Comparison of ENCODE assay signal across 34 cellular contexts in genomic region chr11:38176812-38177322, GRCh38.
"Had no signal": no experiment of that assay in that cellular context is flagged by ENCODE, and none has a peak within 500 bp of the region (broad histone marks: within the 10 kb centered on the region; RNA-seq: fewer than 3 reads in every experiment).

No MANE protein-coding gene starts in this region.

- H3K4me3 ChIP-seq: ascending aorta, cardiac muscle cell had no signal

- H3K4me3 Mint-ChIP-seq: activated B cell treated with CpG ODN at 0.5 μM for 24 hours; activated CD4-positive, alpha-beta memory T cell treated with anti-CD3 and anti-CD28 coated beads for 36 hours; activated CD4-positive, alpha-beta T cell treated with anti-CD3 and anti-CD28 coated beads, Interleukin-2, amount 10 ng/mL, durations not matched to agents 24 days and 14 days; activated CD8-positive, alpha-beta T cell treated with anti-CD3 and anti-CD28 coated beads for 36 hours; activated naive CD4-positive, alpha-beta T cell treated with anti-CD3 and anti-CD28 coated beads, Interleukin-2, amount 10 ng/mL, durations not matched to agents 7 days and 5 days; activated naive CD4-positive, alpha-beta T cell treated with anti-CD3 and anti-CD28 coated beads, Interleukin-2, amount 50 U/mL, for 24 hours; activated naive CD8-positive, alpha-beta T cell; activated naive CD8-positive, alpha-beta T cell treated with anti-CD3 and anti-CD28 coated beads, Interleukin-2, amount 10 ng/mL, durations not matched to agents 7 days and 5 days; activated naive CD8-positive, alpha-beta T cell treated with anti-CD3 and anti-CD28 coated beads, Interleukin-2, amount 50 U/mL, for 24 hours; activated T-cell treated with anti-CD3 and anti-CD28 coated beads, Interleukin-2, amount 50 U/mL, for 24 hours; brain; central memory CD8-positive, alpha-beta T cell; T-helper 1 cell treated with Interleukin-12 subunit alpha and Interleukin-12 subunit beta and Interleukin-4 antibody, amounts not matched to agents 30 μg/mL and 1 μg/mL, for 36 hours; T-helper 2 cell treated with Interferon-gamma antibody and Interleukin-4, amounts not matched to agents 5 μg/mL and 100 μg/mL, for 36 hours had no signal

- DNase-seq: activated B cell treated with CpG ODN at 0.5 μM for 24 hours; activated CD4-positive, alpha-beta memory T cell treated with anti-CD3 and anti-CD28 coated beads for 36 hours; activated CD4-positive, alpha-beta T cell treated with anti-CD3 and anti-CD28 coated beads for 4 hours; activated CD4-positive, alpha-beta T cell treated with anti-CD3 and anti-CD28 coated beads, Interleukin-2, amount 10 ng/mL, durations not matched to agents 24 days and 14 days; activated CD4-positive, alpha-beta T cell treated with anti-CD3 and anti-CD28 coated beads, Interleukin-2, amount 50 U/mL, for 1 hour; activated CD4-positive, alpha-beta T cell treated with anti-CD3 and anti-CD28 coated beads, Interleukin-2, amount 50 U/mL, for 4 hours; activated CD4-positive, CD25-positive, alpha-beta regulatory T cell treated with anti-CD3 and anti-CD28 coated beads, Interleukin-2, amount 50 U/mL, for 72 hours; activated CD8-positive, alpha-beta memory T cell treated with anti-CD3 and anti-CD28 coated beads, Interleukin-2, amount 50 U/mL, for 4 hours; activated CD8-positive, alpha-beta T cell treated with anti-CD3 and anti-CD28 coated beads for 36 hours; activated effector memory CD4-positive, alpha-beta T cell treated with Interleukin-2 at 50 U/mL for 16 hours; activated gamma-delta T cell; activated naive CD4-positive, alpha-beta T cell treated with anti-CD3 and anti-CD28 coated beads, Interleukin-2, amount 10 ng/mL, durations not matched to agents 7 days and 5 days; activated naive CD4-positive, alpha-beta T cell treated with Interleukin-2 at 50 U/mL for 16 hours; activated naive CD8-positive, alpha-beta T cell treated with anti-CD3 and anti-CD28 coated beads, Interleukin-2, amount 10 ng/mL, durations not matched to agents 7 days and 5 days; activated naive CD8-positive, alpha-beta T cell treated with anti-CD3 and anti-CD28 coated beads, Interleukin-2, amount 50 U/mL, for 24 hours; activated T-cell treated with anti-CD3 and anti-CD28 coated beads, Interleukin-2, amount 50 U/mL, for 24 hours; activated T-cell treated with anti-CD3 and anti-CD28 coated beads, Interleukin-2, amount 50 U/mL, for 48 hours; amygdala; anterior cingulate cortex; caudate nucleus; SW 1271; T-helper 1 cell; T-helper 2 cell; T-helper 9 cell; WERI-Rb-1 had no signal

- H3K27me3 ChIP-seq: ascending aorta, cardiac muscle cell had no signal

- H3K27me3 Mint-ChIP-seq: activated B cell treated with CpG ODN at 0.5 μM for 24 hours; activated CD4-positive, alpha-beta memory T cell treated with anti-CD3 and anti-CD28 coated beads for 36 hours; activated CD4-positive, alpha-beta T cell treated with anti-CD3 and anti-CD28 coated beads, Interleukin-2, amount 10 ng/mL, durations not matched to agents 24 days and 14 days; activated CD8-positive, alpha-beta T cell treated with anti-CD3 and anti-CD28 coated beads for 36 hours; activated naive CD4-positive, alpha-beta T cell treated with anti-CD3 and anti-CD28 coated beads, Interleukin-2, amount 10 ng/mL, durations not matched to agents 7 days and 5 days; activated naive CD4-positive, alpha-beta T cell treated with anti-CD3 and anti-CD28 coated beads, Interleukin-2, amount 50 U/mL, for 24 hours; activated naive CD8-positive, alpha-beta T cell; activated naive CD8-positive, alpha-beta T cell treated with anti-CD3 and anti-CD28 coated beads, Interleukin-2, amount 10 ng/mL, durations not matched to agents 7 days and 5 days; activated naive CD8-positive, alpha-beta T cell treated with anti-CD3 and anti-CD28 coated beads, Interleukin-2, amount 50 U/mL, for 24 hours; activated T-cell treated with anti-CD3 and anti-CD28 coated beads, Interleukin-2, amount 50 U/mL, for 24 hours; brain; central memory CD8-positive, alpha-beta T cell had no signal

- H3K27ac ChIP-seq: ascending aorta, cardiac muscle cell, WERI-Rb-1 had no signal

- H3K9me3 ChIP-seq: ascending aorta had no signal

- H3K36me3 ChIP-seq: ascending aorta, cardiac muscle cell, WERI-Rb-1 had no signal

- ATAC-seq: activated CD8-positive, alpha-beta T cell treated with anti-CD3 and anti-CD28 coated beads for 36 hours; activated naive CD8-positive, alpha-beta T cell treated with anti-CD3 and anti-CD28 coated beads, Interleukin-2, amount 50 U/mL, for 24 hours had no signal

- H3K9me3 Mint-ChIP-seq: activated naive CD4-positive, alpha-beta T cell treated with anti-CD3 and anti-CD28 coated beads, Interleukin-2, amount 50 U/mL, for 24 hours; activated naive CD8-positive, alpha-beta T cell treated with anti-CD3 and anti-CD28 coated beads, Interleukin-2, amount 50 U/mL, for 24 hours; brain had no signal

- H3K36me3 Mint-ChIP-seq: activated CD4-positive, alpha-beta memory T cell treated with anti-CD3 and anti-CD28 coated beads for 36 hours; activated naive CD4-positive, alpha-beta T cell treated with anti-CD3 and anti-CD28 coated beads, Interleukin-2, amount 10 ng/mL, durations not matched to agents 7 days and 5 days; activated naive CD4-positive, alpha-beta T cell treated with anti-CD3 and anti-CD28 coated beads, Interleukin-2, amount 50 U/mL, for 24 hours; activated naive CD8-positive, alpha-beta T cell; activated naive CD8-positive, alpha-beta T cell treated with anti-CD3 and anti-CD28 coated beads, Interleukin-2, amount 10 ng/mL, durations not matched to agents 7 days and 5 days; brain had no signal

- H3K27ac Mint-ChIP-seq: activated B cell treated with CpG ODN at 0.5 μM for 24 hours; activated CD4-positive, alpha-beta memory T cell treated with anti-CD3 and anti-CD28 coated beads for 36 hours; activated CD4-positive, alpha-beta T cell treated with anti-CD3 and anti-CD28 coated beads, Interleukin-2, amount 10 ng/mL, durations not matched to agents 24 days and 14 days; activated CD8-positive, alpha-beta T cell treated with anti-CD3 and anti-CD28 coated beads for 36 hours; activated naive CD4-positive, alpha-beta T cell treated with anti-CD3 and anti-CD28 coated beads, Interleukin-2, amount 10 ng/mL, durations not matched to agents 7 days and 5 days; activated naive CD4-positive, alpha-beta T cell treated with anti-CD3 and anti-CD28 coated beads, Interleukin-2, amount 50 U/mL, for 24 hours; activated naive CD8-positive, alpha-beta T cell; activated naive CD8-positive, alpha-beta T cell treated with anti-CD3 and anti-CD28 coated beads, Interleukin-2, amount 10 ng/mL, durations not matched to agents 7 days and 5 days; activated naive CD8-positive, alpha-beta T cell treated with anti-CD3 and anti-CD28 coated beads, Interleukin-2, amount 50 U/mL, for 24 hours; activated T-cell treated with anti-CD3 and anti-CD28 coated beads, Interleukin-2, amount 50 U/mL, for 24 hours; activated T-helper 2 cell treated with anti-CD3 and anti-CD28 coated beads, Interferon-gamma antibody, Interleukin-2, Interleukin-4, amounts not matched to agents 10 μg/mL and 5 μg/mL and 100 μg/mL, durations not matched to agents 14 hours and 24 hours and 36 hours; brain; T-helper 1 cell treated with Interleukin-12 subunit alpha and Interleukin-12 subunit beta and Interleukin-4 antibody, amounts not matched to agents 30 μg/mL and 1 μg/mL, for 36 hours; T-helper 2 cell treated with Interferon-gamma antibody and Interleukin-4, amounts not matched to agents 5 μg/mL and 100 μg/mL, for 36 hours had no signal

- H3K4me1 Mint-ChIP-seq: activated B cell treated with CpG ODN at 0.5 μM for 24 hours; activated CD4-positive, alpha-beta T cell treated with anti-CD3 and anti-CD28 coated beads, Interleukin-2, amount 10 ng/mL, durations not matched to agents 24 days and 14 days; activated naive CD4-positive, alpha-beta T cell treated with anti-CD3 and anti-CD28 coated beads, Interleukin-2, amount 10 ng/mL, durations not matched to agents 7 days and 5 days; activated naive CD4-positive, alpha-beta T cell treated with anti-CD3 and anti-CD28 coated beads, Interleukin-2, amount 50 U/mL, for 24 hours; activated naive CD8-positive, alpha-beta T cell treated with anti-CD3 and anti-CD28 coated beads, Interleukin-2, amount 10 ng/mL, durations not matched to agents 7 days and 5 days; activated naive CD8-positive, alpha-beta T cell treated with anti-CD3 and anti-CD28 coated beads, Interleukin-2, amount 50 U/mL, for 24 hours; central memory CD8-positive, alpha-beta T cell had no signal

- H3K4me1 ChIP-seq: ascending aorta had no signal
